In genomic region chr15:33068531-33068990, GRCh38 we compare ENCODE assay signal across 8 cellular contexts.
A peak's percentile ranks its signal among the peaks of the same experiment; 100 is the strongest.
DNase-seq lines count a peak whose midpoint lies in the region; ATAC-seq and TF ChIP-seq lines count a peak whose summit lies in the region.

No MANE protein-coding gene starts in this region.

- TF ChIP-seq CTCF in thyroid gland (IDR thresholded peaks at IDR 0.05) (peak in 1 of 6 experiments; percentile 7), GM13976 (IDR thresholded peaks at IDR 0.05; ENCODE audit: borderline replicate concordance, control extremely low read depth, extremely low read depth, insufficient read depth, missing control alignments) (no peak)

- H3K27me3 ChIP-seq in SJCRH30 (no peaks in the 10 kb centered on the region), thyroid gland (no peaks in the 10 kb centered on the region), H7 (ENCODE audit: control insufficient read depth, insufficient read depth, low read length) (no peaks in the 10 kb centered on the region)

- DNase-seq in NCI-H2107 treated with DMSO at 0.1 percent for 48 hours (lab: John Stamatoyannopoulos, UW; ENCODE audit: unreplicated experiment) (peak; percentile 76), NCI-H2107 (lab: John Stamatoyannopoulos, UW) (no peak), SJCRH30 (peak; percentile 74 to 82), iPS-NIHi11 (ENCODE audit: low spot score) (peak; percentile 56), thyroid gland (peak; percentile 96), H7 (no peak), GM13976 (ENCODE audit: low spot score) (no peak)

- in situ Hi-C loops in GM13976 (cut with MboI; ENCODE audit: low sequenced_read_pairs, unreplicated experiment) = no loop called here

- WGBS in thyroid gland, 2 donors = 28 to 34% methylated on average over 8 of the region's 8 CpGs

- peak in 1 of 2 donors; percentile 31 for TF ChIP-seq POLR2A in thyroid gland (IDR thresholded peaks at IDR 0.05)

- H3K27ac ChIP-seq in SJCRH30 (peak overlapping the region; percentile 63), thyroid gland (peak overlapping the region; percentile 89 to 98 (median 90))

- H3K4me3 ChIP-seq in SJCRH30 (peak overlapping the region; percentile 51), thyroid gland (replicated peaks in 1 of 3) (no peak overlapping the region), H7 (ENCODE audit: insufficient read depth, low read depth, low read length) (no peak overlapping the region)

- H3K9me3 ChIP-seq in SJCRH30 (replicated peaks) (no peaks in the 10 kb centered on the region), thyroid gland (no peaks in the 10 kb centered on the region)

- intact Hi-C loops in thyroid gland (cut with DNase I) = no loop called here

- H3K36me3 ChIP-seq in SJCRH30 (0 out of 2 replicates have a peak, but pooled peaks cover 5% of the 10 kb centered on the region), thyroid gland (no peaks in the 10 kb centered on the region), H7 (replicated peaks; ENCODE audit: control insufficient read depth, insufficient read depth, low read length) (no peaks in the 10 kb centered on the region)

- peaks cover 31% of the 10 kb centered on the region for H3K4me1 ChIP-seq in SJCRH30
- H3K4me1 ChIP-seq in thyroid gland = peaks cover 55 to 63% of the 10 kb centered on the region in 2 donors

- ATAC-seq in HG03439 (IDR thresholded peaks at IDR 0.05; ENCODE audit: unreplicated experiment) = no peak

Comparison
In these comparisons a context has a peak if more than half of its experiments do, and no peak if none do; other contexts are left out.
1. DNase-seq: peak in NCI-H2107 treated with DMSO at 0.1 percent for 48 hours (single experiment), SJCRH30 (2 of 2), iPS-NIHi11 (single experiment) and thyroid gland (2 of 2); none in NCI-H2107 (single experiment), H7 (single experiment) and GM13976 (single experiment).